In genomic region chr17:77635176-77635575, GRCh38 we compare ENCODE assay signal across 25 cellular contexts.
DNase-seq lines count a peak whose midpoint lies in the region; ATAC-seq and TF ChIP-seq lines count a peak whose summit lies in the region.
"Had no signal": no experiment of that assay in that cellular context is flagged by ENCODE, and none has a peak within 500 bp of the region (broad histone marks: within the 10 kb centered on the region; RNA-seq: fewer than 3 reads in every experiment).

No MANE protein-coding gene starts in this region.

- no peaks in the 10 kb centered on the region for H3K9me2 ChIP-seq in MM.1S (replicated peaks; ENCODE audit: insufficient read depth, low read length)
- H3K9me2 ChIP-seq: SK-N-SH had no signal

- DNase-seq in activated T-cell treated with anti-CD3 and anti-CD28 coated beads, Interleukin-2, amount 50 U/mL, for 24 hours, result no peak
- no peak for DNase-seq in activated T-cell treated with anti-CD3 and anti-CD28 coated beads, Interleukin-2, amount 50 U/mL, for 1 hour
- DNase-seq in MM.1S (no peak), osteoblast (ENCODE audit: insufficient read length, low spot score, missing footprints) (peak; percentile 37), osteocyte (ENCODE audit: extremely low spot score, unreplicated experiment) (no peak)
- DNase-seq in activated naive CD8-positive, alpha-beta T cell treated with anti-CD3 and anti-CD28 coated beads, Interleukin-2, amount 10 ng/mL, durations not matched to agents 7 days and 5 days, result no peak
- DNase-seq: Calu3; caudate nucleus; cortex of kidney; DND-41; left lung; mesenchymal stem cell; NCI-H1105; NCI-H187 treated with DMSO at 0.1 percent for 48 hours; NK-92 treated with Interleukin-12 subunit alpha and Interleukin-12 subunit beta, amount 100 ng/mL, for 24 hours; PC-9; right cardiac atrium; SK-N-SH; T-helper 17 cell; tibial artery had no signal

- H3K36me3 ChIP-seq in MM.1S (replicated peaks; ENCODE audit: insufficient read depth, low read length), result no peaks in the 10 kb centered on the region
- no peaks in the 10 kb centered on the region for H3K36me3 ChIP-seq in osteoblast (ENCODE audit: insufficient read depth, low read length)
- H3K36me3 ChIP-seq: left lung, tibial artery had no signal

- H3K27me3 ChIP-seq in MM.1S (replicated peaks; ENCODE audit: insufficient read depth, low read length) (no peaks in the 10 kb centered on the region; the same call in 1 of the 2 replicates), osteoblast (ENCODE audit: insufficient read depth, low read length) (peaks cover 21% of the 10 kb centered on the region)

- no peaks in the 10 kb centered on the region for H3K36me3 Mint-ChIP-seq in activated T-cell treated with anti-CD3 and anti-CD28 coated beads, Interleukin-2, amount 50 U/mL, for 24 hours (ENCODE audit: low read depth)
- H3K36me3 Mint-ChIP-seq in activated naive CD8-positive, alpha-beta T cell treated with anti-CD3 and anti-CD28 coated beads, Interleukin-2, amount 10 ng/mL, durations not matched to agents 7 days and 5 days, result no peaks in the 10 kb centered on the region
- H3K36me3 Mint-ChIP-seq in osteocyte (ENCODE audit: unreplicated experiment), result no peaks in the 10 kb centered on the region
- H3K36me3 Mint-ChIP-seq: CD4-positive, CD25-positive, alpha-beta regulatory T cell had no signal

- POLR2A ChIA-PET in activated naive CD8-positive, alpha-beta T cell treated with anti-CD3 and anti-CD28 coated beads, Interleukin-2, amount 10 ng/mL, durations not matched to agents 7 days and 5 days (lab: Charles Lee), result interaction anchor here (1.4 kb wide), 1 partner anchor 11 kb away, joined by 3 read pairs; no protein-coding TSS in a partner anchor

- no peak for ATAC-seq in activated naive CD8-positive, alpha-beta T cell treated with anti-CD3 and anti-CD28 coated beads, Interleukin-2, amount 10 ng/mL, durations not matched to agents 7 days and 5 days (ENCODE audit: low read depth)
- ATAC-seq in HG03108 (IDR thresholded peaks at IDR 0.05; ENCODE audit: unreplicated experiment) (no peak), HG03135 (IDR thresholded peaks at IDR 0.05; ENCODE audit: unreplicated experiment) (no peak)
- ATAC-seq: left lung, T-helper 17 cell had no signal

- H3K27me3 Mint-ChIP-seq in activated T-cell treated with anti-CD3 and anti-CD28 coated beads, Interleukin-2, amount 50 U/mL, for 24 hours, result no peaks in the 10 kb centered on the region
- peaks cover 14% of the 10 kb centered on the region for H3K27me3 Mint-ChIP-seq in activated naive CD8-positive, alpha-beta T cell treated with anti-CD3 and anti-CD28 coated beads, Interleukin-2, amount 10 ng/mL, durations not matched to agents 7 days and 5 days
- peaks cover 40% of the 10 kb centered on the region for H3K27me3 Mint-ChIP-seq in osteocyte (ENCODE audit: unreplicated experiment)

- H4K20me1 ChIP-seq in MM.1S (ENCODE audit: insufficient read depth, low read length) (no peaks in the 10 kb centered on the region), osteoblast (ENCODE audit: insufficient read depth, low read length) (no peaks in the 10 kb centered on the region)

- H3K9me3 ChIP-seq in MM.1S (replicated peaks; ENCODE audit: insufficient read depth, low read length) (no peaks in the 10 kb centered on the region), osteoblast (ENCODE audit: low read depth, low read length) (no peaks in the 10 kb centered on the region)
- H3K9me3 ChIP-seq: A549, left lung, SK-N-SH, tibial artery had no signal

- H3K4me1 Mint-ChIP-seq in activated T-cell treated with anti-CD3 and anti-CD28 coated beads, Interleukin-2, amount 50 U/mL, for 24 hours (ENCODE audit: low read depth), result peaks cover 14% of the 10 kb centered on the region
- H3K4me1 Mint-ChIP-seq in activated naive CD8-positive, alpha-beta T cell treated with anti-CD3 and anti-CD28 coated beads, Interleukin-2, amount 10 ng/mL, durations not matched to agents 7 days and 5 days, result peaks cover 8% of the 10 kb centered on the region
- H3K4me1 Mint-ChIP-seq in osteocyte (ENCODE audit: unreplicated experiment), result peaks cover 10% of the 10 kb centered on the region
- H3K4me1 Mint-ChIP-seq: endodermal cell, T-helper 17 cell had no signal

- TF ChIP-seq CTCF in MM.1S (IDR thresholded peaks at IDR 0.05; ENCODE audit: low read length), result no peak
- TF ChIP-seq CTCF in osteoblast (IDR thresholded peaks at IDR 0.05; ENCODE audit: extremely low read depth, low read depth, low read length), result no peak
- TF ChIP-seq CTCF in osteocyte (IDR thresholded peaks at IDR 0.05), result no peak

- H2AFZ ChIP-seq in MM.1S (ENCODE audit: low read length) (peak overlapping the region; percentile 43), osteoblast (ENCODE audit: low read length) (no peak overlapping the region)
- H2AFZ ChIP-seq: PC-9 had no signal

- H3K4me3 ChIP-seq in MM.1S (ENCODE audit: low read length) (no peak overlapping the region), osteoblast (ENCODE audit: insufficient read depth, low read length) (no peak overlapping the region)
- H3K4me3 ChIP-seq: A549, left lung, PC-9, tibial artery had no signal

- no peak overlapping the region for H3K4me3 Mint-ChIP-seq in activated T-cell treated with anti-CD3 and anti-CD28 coated beads, Interleukin-2, amount 50 U/mL, for 24 hours
- H3K4me3 Mint-ChIP-seq in activated naive CD8-positive, alpha-beta T cell treated with anti-CD3 and anti-CD28 coated beads, Interleukin-2, amount 10 ng/mL, durations not matched to agents 7 days and 5 days, result no peak overlapping the region
- H3K4me3 Mint-ChIP-seq in osteocyte (ENCODE audit: unreplicated experiment), result no peak overlapping the region
- H3K4me3 Mint-ChIP-seq: CD4-positive, CD25-positive, alpha-beta regulatory T cell; endodermal cell; T-helper 17 cell had no signal

- no peaks in the 10 kb centered on the region for H3K9me3 Mint-ChIP-seq in activated T-cell treated with anti-CD3 and anti-CD28 coated beads, Interleukin-2, amount 50 U/mL, for 24 hours
- peaks cover 1% of the 10 kb centered on the region for H3K9me3 Mint-ChIP-seq in activated naive CD8-positive, alpha-beta T cell treated with anti-CD3 and anti-CD28 coated beads, Interleukin-2, amount 10 ng/mL, durations not matched to agents 7 days and 5 days
- no peaks in the 10 kb centered on the region for H3K9me3 Mint-ChIP-seq in osteocyte (ENCODE audit: unreplicated experiment)
- H3K9me3 Mint-ChIP-seq: endodermal cell had no signal

- no peaks in the 10 kb centered on the region for H3K79me2 ChIP-seq in MM.1S (ENCODE audit: low read length)
- H3K79me2 ChIP-seq in osteoblast (ENCODE audit: insufficient read depth, low read length), result no peaks in the 10 kb centered on the region

- H3K4me2 ChIP-seq in MM.1S (ENCODE audit: low read depth, low read length), result no peak overlapping the region
- no peak overlapping the region for H3K4me2 ChIP-seq in osteoblast (ENCODE audit: insufficient read depth, low read length)
- H3K4me2 ChIP-seq: A549, PC-9, SK-N-SH had no signal

- peak overlapping the region; percentile 79 for H3K27ac ChIP-seq in MM.1S (ENCODE audit: low read length)
- H3K27ac ChIP-seq in osteoblast (ENCODE audit: low read depth, low read length), result no peak overlapping the region
- H3K27ac ChIP-seq: A549, left lung, PC-9, tibial artery had no signal

- H3K4me1 ChIP-seq in MM.1S (ENCODE audit: low read length) (peaks cover 20% of the 10 kb centered on the region), osteoblast (ENCODE audit: insufficient read depth, low read length) (no peaks in the 10 kb centered on the region)
- H3K4me1 ChIP-seq: A549, left lung, tibial artery had no signal

- H3F3A ChIP-seq in MM.1S (ENCODE audit: insufficient read depth, low read length), result no peaks in the 10 kb centered on the region

- H3K27ac Mint-ChIP-seq in activated T-cell treated with anti-CD3 and anti-CD28 coated beads, Interleukin-2, amount 50 U/mL, for 24 hours, result peak overlapping the region; percentile 79
- H3K27ac Mint-ChIP-seq in activated naive CD8-positive, alpha-beta T cell treated with anti-CD3 and anti-CD28 coated beads, Interleukin-2, amount 10 ng/mL, durations not matched to agents 7 days and 5 days, result peak overlapping the region; percentile 47
- H3K27ac Mint-ChIP-seq in osteocyte (ENCODE audit: unreplicated experiment), result no peak overlapping the region
- H3K27ac Mint-ChIP-seq: endodermal cell, T-helper 17 cell had no signal

- H3K9ac ChIP-seq in MM.1S (ENCODE audit: low read length), result peak overlapping the region; percentile 30
- H3K9ac ChIP-seq: SK-N-SH had no signal
